17 cellular contexts compared by ENCODE assay signal in the genomic region with DNA sequence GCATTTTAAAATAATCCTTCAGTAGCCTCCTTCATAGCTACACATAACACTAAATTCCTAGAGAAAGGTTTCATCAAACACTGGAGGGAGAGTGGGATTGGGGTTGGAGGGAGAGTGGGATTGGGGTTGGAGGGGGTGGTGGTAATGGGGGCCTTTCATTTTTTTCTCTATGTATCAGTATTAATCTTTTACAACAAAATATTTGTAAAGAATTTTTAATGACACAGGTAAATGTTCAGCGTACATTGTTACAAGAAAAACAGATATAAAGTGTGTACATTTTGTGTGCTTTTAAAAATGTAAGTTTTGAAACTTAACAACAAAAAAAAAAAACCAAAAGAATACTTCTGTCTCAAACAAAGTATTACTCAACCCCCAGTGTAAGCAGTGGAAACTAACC.
DNase-seq lines count a peak whose midpoint lies in the region; ATAC-seq, FAIRE-seq and TF ChIP-seq lines count a peak whose summit lies in the region.
"Had no signal": no experiment of that assay in that cellular context is flagged by ENCODE, and none has a peak within 500 bp of the region (broad histone marks: within the 10 kb centered on the region; RNA-seq: fewer than 3 reads in every experiment).

No MANE protein-coding gene starts in this region.

- DNase-seq in HepG2 (ENCODE audit: low spot score) (no peak), right lobe of liver (no peak), H1 (ENCODE audit: low read depth in 1 of 2, low spot score in 2 of 2) (no peak), left ventricle myocardium superior (no peak), CD1c-positive myeloid dendritic cell (ENCODE audit: extremely low spot score) (no peak)
- DNase-seq: AML-193; C1 segment of cervical spinal cord; Caco-2; Calu3; CD4-positive, alpha-beta T cell; CD8-positive, alpha-beta T cell; DMS79 treated with DMSO at 0.1 percent for 48 hours; GF-D8 had no signal

- no peak overlapping the region for H4K91ac ChIP-seq in H1 (replicated peaks; ENCODE audit: insufficient read length, low read length)

- no peak for FAIRE-seq in HepG2 (lab: Jason Lieb, UNC)
- FAIRE-seq in H1 (lab: Jason Lieb, UNC): no peak
- FAIRE-seq: A549, D721Med, GM12891 had no signal

- no peak for TF ChIP-seq POLR2A in HepG2 (IDR thresholded peaks at IDR 0.05; ENCODE audit: insufficient read depth in 1 of 2, low read depth in 2 of 2, low read length in 2 of 2)
- no peak for TF ChIP-seq POLR2A in right lobe of liver (IDR thresholded peaks at IDR 0.05)
- no peak for TF ChIP-seq POLR2A in H1 (IDR thresholded peaks at IDR 0.05; ENCODE audit: control extremely low read depth in 1 of 2, low read depth in 2 of 2, low read length in 2 of 2)

- TF ChIP-seq CTCF in HepG2 (CRISPR knock-in tag; IDR thresholded peaks at IDR 0.05) (no peak), right lobe of liver (IDR thresholded peaks at IDR 0.05) (no peak), H1 (IDR thresholded peaks at IDR 0.05; ENCODE audit: control extremely low read depth in 1 of 3, insufficient read depth in 1 of 3, low read depth in 1 of 3, low read length in 3 of 3) (no peak)

- POLR2A ChIA-PET in HepG2 (lab: Yijun Ruan, JAX): no interaction called here
- POLR2A ChIA-PET in H1 (lab: Charles Lee; ENCODE audit: partially characterized antibody): no interaction called here

- CTCF ChIA-PET in HepG2 (lab: Yijun Ruan, JAX; ENCODE audit: low intra/inter-chr PET ratio, low total read pairs) (no interaction called here), H1 (lab: Charles Lee; ENCODE audit: partially characterized antibody) (no interaction called here)

- no peak overlapping the region for H2BK20ac ChIP-seq in H1 (ENCODE audit: low read length)

- no peak overlapping the region for H3K14ac ChIP-seq in H1 (ENCODE audit: insufficient read length)

- ATAC-seq in HepG2: no peak
- ATAC-seq in right lobe of liver: no peak
- ATAC-seq in left ventricle myocardium superior: no peak
- ATAC-seq: A549; CD8-positive, alpha-beta T cell had no signal

- H3K27me3 ChIP-seq in HepG2 (ENCODE audit: control insufficient read depth in 1 of 2, insufficient read depth in 2 of 2, low read length in 2 of 2) (no peaks in the 10 kb centered on the region), right lobe of liver (no peaks in the 10 kb centered on the region), H1 (replicated peaks in 1 of 4; ENCODE audit: control insufficient read depth in 3 of 4, extremely low read depth in 1 of 4, insufficient read depth in 3 of 4, low read length in 3 of 4) (no peaks in the 10 kb centered on the region)

- H3K27ac ChIP-seq in HepG2 (ENCODE audit: extremely low read length, insufficient read depth, low read length) (no peak overlapping the region), right lobe of liver (no peak overlapping the region), H1 (ENCODE audit: low read depth, low read length) (no peak overlapping the region)
- H3K27ac ChIP-seq: 22Rv1, A549 had no signal

- no peak overlapping the region for H4K5ac ChIP-seq in H1 (ENCODE audit: insufficient read length, low read depth, low read length)

- peak overlapping the region; percentile 14 for H3K56ac ChIP-seq in H1 (replicated peaks; ENCODE audit: insufficient read length, low read depth, low read length)

- no peak overlapping the region for H3K18ac ChIP-seq in H1 (ENCODE audit: extremely low read depth, low read length)

- in situ Hi-C loops in HepG2 (cut with HindIII; ENCODE audit: extremely low pct_ligation_motif_present, low pct_unique_long_range_greater_than_20kb): no loop called here

- no peak overlapping the region for H3K23ac ChIP-seq in H1 (ENCODE audit: insufficient read length)

- H2BK12ac ChIP-seq in H1 (ENCODE audit: low read depth, low read length): no peak overlapping the region

- H3K9ac ChIP-seq in HepG2 (ENCODE audit: insufficient read depth, low read depth, low read length): no peak overlapping the region
- no peak overlapping the region for H3K9ac ChIP-seq in H1 (replicated peaks in 1 of 4; ENCODE audit: extremely low read depth in 1 of 4, low read depth in 3 of 4, low read length in 3 of 4)

- H3K79me1 ChIP-seq in H1 (ENCODE audit: low read depth, low read length): no peaks in the 10 kb centered on the region

- no TSS peak for BruUV-seq in HepG2 (replicated peaks; lab: Mats Ljungman, UMichigan)

- H3K79me2 ChIP-seq in HepG2 (ENCODE audit: insufficient read depth, low read length): no peaks in the 10 kb centered on the region
- H3K79me2 ChIP-seq in H1 (ENCODE audit: control insufficient read depth in 1 of 2, insufficient read depth in 2 of 2, low read length in 2 of 2): no peaks in the 10 kb centered on the region

- intact Hi-C loops in HepG2 (cut with micrococcal nuclease; ENCODE audit: unreplicated experiment) (no loop called here), right lobe of liver (cut with DNase I) (no loop called here), left ventricle myocardium superior (cut with micrococcal nuclease) (no loop called here)

- H3K9me3 ChIP-seq in HepG2 (ENCODE audit: low read length) (peaks cover 11% of the 10 kb centered on the region), right lobe of liver (peaks cover 0 to 8% (median 0%) of the 10 kb centered on the region in 4 donors), H1 (ENCODE audit: insufficient read depth in 2 of 2, low read depth in 1 of 2, low read length in 1 of 2) (peaks cover 0 to 5% of the 10 kb centered on the region in 2 experiments; a peak in 1 of 4 replicates)

- H3K4me3 ChIP-seq in HepG2 (replicated peaks in 1 of 3; ENCODE audit: insufficient read depth in 1 of 3, low read depth in 2 of 3, low read length in 3 of 3) (no peak overlapping the region), right lobe of liver (no peak overlapping the region), H1 (ENCODE audit: extremely low read depth in 1 of 4, insufficient read depth in 2 of 4, low read depth in 3 of 4, low read length in 4 of 4) (no peak overlapping the region)
- H3K4me3 ChIP-seq: A549 had no signal

- no peak overlapping the region for H2BK5ac ChIP-seq in H1 (ENCODE audit: low read depth, low read length)

- TF ChIP-seq EP300 in HepG2 (IDR thresholded peaks at IDR 0.05; ENCODE audit: low read depth in 2 of 2, low read length in 2 of 2) (no peak), HepG2 (CRISPR knock-in tag; IDR thresholded peaks at IDR 0.05; ENCODE audit: borderline replicate concordance) (no peak), H1 (IDR thresholded peaks at IDR 0.05; ENCODE audit: borderline replicate concordance in 1 of 2, low read depth in 2 of 2, low read length in 2 of 2) (no peak)

- no peak overlapping the region for H2AK5ac ChIP-seq in H1 (ENCODE audit: low read depth, low read length)

- H2AFZ ChIP-seq in HepG2 (ENCODE audit: low read length) (no peak overlapping the region), H1 (ENCODE audit: low read length) (no peak overlapping the region)

- no peak overlapping the region for H3K4ac ChIP-seq in H1 (replicated peaks; ENCODE audit: insufficient read length, low read depth, low read length)

- no peaks in the 10 kb centered on the region for H3K4me1 ChIP-seq in HepG2 (ENCODE audit: insufficient read depth, low read length)
- H3K4me1 ChIP-seq in right lobe of liver: no peaks in the 10 kb centered on the region
- H3K4me1 ChIP-seq in H1 (replicated peaks in 1 of 4; ENCODE audit: control insufficient read depth in 3 of 4, insufficient read depth in 4 of 4, low read length in 3 of 4): peaks cover 0 to 2% (median 0%) of the 10 kb centered on the region in 4 experiments; a peak in 1 of 7 replicates
- H3K4me1 ChIP-seq: A549, Caco-2 had no signal

- H2BK120ac ChIP-seq in H1 (replicated peaks; ENCODE audit: low read depth, low read length): no peak overlapping the region

- no peak for TF ChIP-seq RAD21 in HepG2 (CRISPR knock-in tag; IDR thresholded peaks at IDR 0.05)
- TF ChIP-seq RAD21 in H1 (IDR thresholded peaks at IDR 0.05 in 1 of 2, conservative IDR thresholded peaks at IDR 0.05 in 1 of 2; ENCODE audit: low read depth in 2 of 2, low read length in 2 of 2): no peak

- H3K36me3 ChIP-seq in HepG2 (replicated peaks in 1 of 2; ENCODE audit: control insufficient read depth in 1 of 2, insufficient read depth in 2 of 2, low read length in 2 of 2) (peaks cover 4 to 39% of the 10 kb centered on the region in 2 experiments), right lobe of liver (peaks cover 0 to 6% (median 0%) of the 10 kb centered on the region in 4 donors), H1 (ENCODE audit: control insufficient read depth in 2 of 4, insufficient read depth in 4 of 4, low read length in 3 of 4) (peaks cover 0 to 12% (median 0%) of the 10 kb centered on the region in 4 experiments; a peak in 1 of 8 replicates)

- H3K4me2 ChIP-seq in HepG2 (ENCODE audit: low read depth, low read length) (no peak overlapping the region), H1 (ENCODE audit: insufficient read depth in 1 of 2, low read depth in 2 of 2, low read length in 2 of 2) (no peak overlapping the region)
- H3K4me2 ChIP-seq: A549 had no signal

- 100% methylated on average over 1 of the region's 1 CpG for WGBS in HepG2 (ENCODE audit: low lambda C conversion rate)
- WGBS in right lobe of liver (ENCODE audit: insufficient coverage, low coverage, low lambda C conversion rate, missing lambda C conversion rate): 100% methylated on average over 1 of the region's 1 CpG
- WGBS in H1 (ENCODE audit: extremely low coverage in 1 of 2, insufficient coverage in 1 of 2, insufficient read length in 1 of 2, insufficient replicate concordance in 2 of 2, low coverage in 1 of 2, low lambda C conversion rate in 2 of 2, missing lambda C conversion rate in 1 of 2), 2 experiments: 87% methylated on average over 1 of the region's 1 CpG; no CpG with 5 or more reads in 1 of the 2 experiments

- no peak overlapping the region for H4K8ac ChIP-seq in H1 (ENCODE audit: extremely low read depth, insufficient read depth, low read length)

- H2BK15ac ChIP-seq in H1 (ENCODE audit: low read length): no peak overlapping the region

- H3K23me2 ChIP-seq in H1 (ENCODE audit: low read depth, low read length): no peaks in the 10 kb centered on the region

- H4K20me1 ChIP-seq in HepG2 (ENCODE audit: insufficient read depth, low read length): no peaks in the 10 kb centered on the region
- H4K20me1 ChIP-seq in H1 (replicated peaks in 1 of 2; ENCODE audit: control insufficient read depth in 1 of 2, insufficient read depth in 2 of 2, low read length in 2 of 2): no peaks in the 10 kb centered on the region

TF ChIP-seq in HepG2, 621 proteins besides CTCF, POLR2A, EP300 and RAD21:
- TF ChIP-seq HNRNPK (IDR thresholded peaks at IDR 0.05; ENCODE audit: low read depth, low read length, poor library complexity, severe bottlenecking) (peak; percentile 93), TCF12 (IDR thresholded peaks at IDR 0.05) (no peak), TCF12 (CRISPR knock-in tag; IDR thresholded peaks at IDR 0.05) (no peak)

TF ChIP-seq in H1, 55 proteins besides CTCF, POLR2A, EP300 and RAD21 (continues in another document):
- TF ChIP-seq MAFK (IDR thresholded peaks at IDR 0.05; ENCODE audit: low read depth, low read length): no peak
